ENCODE assay signal across 1 cellular context in genomic region chr12:75724913-75725312, GRCh38.
A peak's percentile ranks its signal among the peaks of the same experiment; 100 is the strongest.
TF ChIP-seq lines count a peak whose summit lies in the region.

No MANE protein-coding gene starts in this region.

TF ChIP-seq in HEK293, 187 proteins besides CTCF, POLR2A, EP300 and RAD21 (continued from another document):
- TF ChIP-seq PRDM10 (tag by site-specific recombination; IDR thresholded peaks at IDR 0.05) (0 out of 2 replicates have a peak, but pooled peaks have one; percentile 26), PRDM4 (tag by site-specific recombination; IDR thresholded peaks at IDR 0.05) (no peak), ZNF391 (tag by site-specific recombination; IDR thresholded peaks at IDR 0.05; ENCODE audit: borderline replicate concordance, low read depth) (no peak), KLF1 (tag by site-specific recombination; IDR thresholded peaks at IDR 0.05) (no peak), ZBTB17 (tag by site-specific recombination; IDR thresholded peaks at IDR 0.05) (0 out of 2 replicates have a peak, but pooled peaks have one; percentile 12), ZSCAN30 (tag by site-specific recombination; IDR thresholded peaks at IDR 0.05) (no peak), ZNF660 (tag by site-specific recombination; IDR thresholded peaks at IDR 0.05) (peak; percentile 48; the same call in 1 of the 2 replicates), SP3 (tag by site-specific recombination; IDR thresholded peaks at IDR 0.05) (peak; percentile 15; the same call in 1 of the 2 replicates), ZNF2 (tag by site-specific recombination; IDR thresholded peaks at IDR 0.05) (no peak), TRIM28 (IDR thresholded peaks at IDR 0.05; ENCODE audit: borderline replicate concordance, low read length) (0 out of 2 replicates have a peak, but pooled peaks have one; percentile 32)
